In the genomic region with DNA sequence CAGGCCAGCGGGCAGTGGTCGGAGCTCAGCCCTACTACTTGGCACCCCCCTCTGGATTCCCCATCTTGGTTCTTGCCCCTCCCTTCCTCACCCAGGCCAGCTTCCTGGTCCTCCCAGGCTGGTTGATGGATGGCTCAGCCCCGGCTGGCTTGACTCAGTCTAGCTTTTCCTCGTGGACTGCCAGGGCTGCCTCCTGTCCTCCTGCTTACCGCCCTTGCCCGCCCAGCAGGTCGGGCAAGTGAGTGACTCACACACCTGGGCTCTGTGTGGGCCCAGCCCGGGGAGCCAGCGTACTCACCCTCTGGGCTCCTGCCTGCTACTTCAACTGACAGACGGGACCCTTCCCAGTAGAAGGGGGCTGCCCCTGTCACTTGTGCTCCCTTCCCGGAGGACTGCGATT, we compare ENCODE assay signal across 20 cellular contexts. TPM values are rescaled to one million over a fixed set of nuclear protein-coding genes. Genes with fewer than 3 reads are reported as not detected.
DNase-seq lines count a peak whose midpoint lies in the region; ATAC-seq and TF ChIP-seq lines count a peak whose summit lies in the region.
"Had no signal": no experiment of that assay in that cellular context is flagged by ENCODE, and none has a peak within 500 bp of the region (broad histone marks: within the 10 kb centered on the region; RNA-seq: fewer than 3 reads in every experiment).

No MANE protein-coding gene starts in this region.

- WGBS in transverse colon (ENCODE audit: low coverage in 1 of 2), 2 donors = 31 to 40% methylated on average over 7 to 12 of the region's 12 CpGs

- peak; percentile 94 for ATAC-seq in left lung
- ATAC-seq in activated T-helper 17 cell treated with anti-CD3 and anti-CD28 coated beads, Interleukin-2, amount 50 U/mL, for 72 hours (replicated peaks) = no peak
- ATAC-seq: activated naive CD8-positive, alpha-beta T cell treated with anti-CD3 and anti-CD28 coated beads, Interleukin-2, amount 50 U/mL, for 24 hours had no signal

- H3K9me3 Mint-ChIP-seq in MCF 10A (ENCODE audit: unreplicated experiment) = no peaks in the 10 kb centered on the region
- H3K9me3 Mint-ChIP-seq in activated T-helper 17 cell treated with anti-CD3 and anti-CD28 coated beads, Interleukin-2, amount 50 U/mL, for 72 hours = no peaks in the 10 kb centered on the region
- H3K9me3 Mint-ChIP-seq: activated CD4-positive, alpha-beta T cell treated with anti-CD3 and anti-CD28 coated beads, Interleukin-2, amount 10 ng/mL, durations not matched to agents 24 days and 14 days; activated naive CD8-positive, alpha-beta T cell treated with anti-CD3 and anti-CD28 coated beads, Interleukin-2, amount 50 U/mL, for 24 hours; activated T-cell treated with anti-CD3 and anti-CD28 coated beads, Interleukin-2, amount 50 U/mL, for 24 hours had no signal

- H3K27me3 ChIP-seq in left lung (peaks cover 0 to 69% of the 10 kb centered on the region in 2 donors), transverse colon (no peaks in the 10 kb centered on the region)
- H3K27me3 ChIP-seq: BLaER1, tibial nerve had no signal

- H3K36me3 Mint-ChIP-seq in MCF 10A (ENCODE audit: insufficient read depth, unreplicated experiment) = no peaks in the 10 kb centered on the region
- no peaks in the 10 kb centered on the region for H3K36me3 Mint-ChIP-seq in activated T-helper 17 cell treated with anti-CD3 and anti-CD28 coated beads, Interleukin-2, amount 50 U/mL, for 72 hours (ENCODE audit: low read depth)

- no peaks in the 10 kb centered on the region for H3K9me3 ChIP-seq in left lung
- H3K9me3 ChIP-seq in transverse colon = no peaks in the 10 kb centered on the region
- H3K9me3 ChIP-seq: BLaER1, tibial nerve had no signal

- no peaks in the 10 kb centered on the region for H3K4me1 ChIP-seq in left lung
- H3K4me1 ChIP-seq in transverse colon = peaks cover 9 to 47% (median 34%) of the 10 kb centered on the region in 4 donors

- no peak for TF ChIP-seq EP300 in transverse colon (IDR thresholded peaks at IDR 0.05; ENCODE audit: low read depth)

- CTCF ChIA-PET in MCF 10A (lab: Yijun Ruan, JAX) = interaction anchor here (1.5 to 2.7 kb wide), 2 partner anchors 19 to 87 kb away, joined by 3 to 7 read pairs; no protein-coding TSS in a partner anchor

- no peak for TF ChIP-seq CTCF in MCF 10A (IDR thresholded peaks at IDR 0.05; ENCODE audit: unreplicated experiment)
- TF ChIP-seq CTCF in left lung (IDR thresholded peaks at IDR 0.05) = no peak
- no peak for TF ChIP-seq CTCF in transverse colon (IDR thresholded peaks at IDR 0.05)

- POLR2A ChIA-PET in MCF 10A (lab: Yijun Ruan, JAX) = interaction anchor here (1.5 kb wide), 1 partner anchor 12 kb away, joined by 3 read pairs; no protein-coding TSS in a partner anchor

- peak overlapping the region; percentile 33 for H3K27ac Mint-ChIP-seq in MCF 10A (ENCODE audit: low read depth, unreplicated experiment)
- no peak overlapping the region for H3K27ac Mint-ChIP-seq in activated T-helper 17 cell treated with anti-CD3 and anti-CD28 coated beads, Interleukin-2, amount 50 U/mL, for 72 hours
- H3K27ac Mint-ChIP-seq: activated CD4-positive, alpha-beta T cell treated with anti-CD3 and anti-CD28 coated beads, Interleukin-2, amount 10 ng/mL, durations not matched to agents 24 days and 14 days; activated naive CD8-positive, alpha-beta T cell treated with anti-CD3 and anti-CD28 coated beads, Interleukin-2, amount 50 U/mL, for 24 hours; activated T-cell treated with anti-CD3 and anti-CD28 coated beads, Interleukin-2, amount 50 U/mL, for 24 hours had no signal

- peaks cover 8% of the 10 kb centered on the region for H3K4me1 Mint-ChIP-seq in MCF 10A (ENCODE audit: insufficient read depth, unreplicated experiment)
- no peaks in the 10 kb centered on the region for H3K4me1 Mint-ChIP-seq in activated T-helper 17 cell treated with anti-CD3 and anti-CD28 coated beads, Interleukin-2, amount 50 U/mL, for 72 hours
- H3K4me1 Mint-ChIP-seq: activated CD4-positive, alpha-beta T cell treated with anti-CD3 and anti-CD28 coated beads, Interleukin-2, amount 10 ng/mL, durations not matched to agents 24 days and 14 days; activated naive CD8-positive, alpha-beta T cell treated with anti-CD3 and anti-CD28 coated beads, Interleukin-2, amount 50 U/mL, for 24 hours had no signal

- in situ Hi-C loops in transverse colon (cut with MboI; ENCODE audit: low pct_ligation_motif_present in 1 of 4, low pct_unique_long_range_greater_than_20kb in 1 of 4, low sequenced_read_pairs in 3 of 4) = no loop called here

- no peaks in the 10 kb centered on the region for H3K27me3 Mint-ChIP-seq in MCF 10A (ENCODE audit: insufficient read depth, unreplicated experiment)
- H3K27me3 Mint-ChIP-seq in activated T-helper 17 cell treated with anti-CD3 and anti-CD28 coated beads, Interleukin-2, amount 50 U/mL, for 72 hours = peaks cover 28% of the 10 kb centered on the region

- no peaks in the 10 kb centered on the region for H3K36me3 ChIP-seq in left lung
- no peaks in the 10 kb centered on the region for H3K36me3 ChIP-seq in transverse colon
- H3K36me3 ChIP-seq: BLaER1, tibial nerve had no signal

- peak; percentile 91 for DNase-seq in HT-29 (ENCODE audit: low spot score)
- peak; percentile 57 for DNase-seq in MCF 10A (ENCODE audit: unreplicated experiment)
- DNase-seq in left lung = peak; percentile 49 to 84
- DNase-seq in transverse colon = peak; percentile 90
- no peak for DNase-seq in mesenteric fat pad (ENCODE audit: low spot score)
- DNase-seq in activated naive CD4-positive, alpha-beta T cell treated with Interleukin-2 at 50 U/mL for 16 hours = no peak
- no peak for DNase-seq in NCI-H2171 (lab: John Stamatoyannopoulos, UW)
- DNase-seq: activated CD4-positive, alpha-beta T cell treated with anti-CD3 and anti-CD28 coated beads, Interleukin-2, amount 10 ng/mL, durations not matched to agents 24 days and 14 days; activated naive CD8-positive, alpha-beta T cell treated with anti-CD3 and anti-CD28 coated beads, Interleukin-2, amount 50 U/mL, for 24 hours; activated T-cell treated with anti-CD3 and anti-CD28 coated beads, Interleukin-2, amount 50 U/mL, for 24 hours; mesendoderm; NCI-H1436 treated with DMSO at 0.1 percent for 48 hours; NCI-H510A; RPMI8226; T1000 had no signal

- H3K4me3 ChIP-seq in left lung (no peak overlapping the region), transverse colon (peak overlapping the region in 3 of 4 donors; percentile 28 to 40 (median 30))
- H3K4me3 ChIP-seq: BLaER1, tibial nerve had no signal

- H3K27ac ChIP-seq in left lung = no peak overlapping the region
- H3K27ac ChIP-seq in transverse colon = peak overlapping the region; percentile 75 to 90 (median 86)
- H3K27ac ChIP-seq: BLaER1, KMS-11, parathyroid adenoma, tibial nerve had no signal

- peak; percentile 87 for TF ChIP-seq POLR2A in transverse colon (IDR thresholded peaks at IDR 0.05)

- BruUV-seq in MCF 10A (replicated peaks; lab: Mats Ljungman, UMichigan) = no TSS peak

- intact Hi-C loops in MCF 10A (cut with micrococcal nuclease) (no loop called here), left lung (cut with DNase I) (no loop called here), transverse colon (cut with DNase I; ENCODE audit: low total_unique reads) (no loop called here)

- peak overlapping the region; percentile 16 for H3K4me3 Mint-ChIP-seq in MCF 10A (ENCODE audit: unreplicated experiment)
- H3K4me3 Mint-ChIP-seq in activated T-helper 17 cell treated with anti-CD3 and anti-CD28 coated beads, Interleukin-2, amount 50 U/mL, for 72 hours = no peak overlapping the region
- H3K4me3 Mint-ChIP-seq: activated CD4-positive, alpha-beta T cell treated with anti-CD3 and anti-CD28 coated beads, Interleukin-2, amount 10 ng/mL, durations not matched to agents 24 days and 14 days; activated naive CD8-positive, alpha-beta T cell treated with anti-CD3 and anti-CD28 coated beads, Interleukin-2, amount 50 U/mL, for 24 hours; activated T-cell treated with anti-CD3 and anti-CD28 coated beads, Interleukin-2, amount 50 U/mL, for 24 hours had no signal

RNA-seq across cellular contexts. Expression of a gene that starts 19.5 kb away (rescaled TPM):
- total RNA-seq in HT-29 (2014; rRNA removed; shearing (Covaris generic)) = 54.2 and 56.1 TPM in 2 replicates
- total RNA-seq in MCF 10A (2022) (5.0 and 12.2 TPM in 2 replicates), left lung (10 to 100 TPM; 26.5 to 39.6 TPM), transverse colon (100 to 1,000 TPM; 115 to 326 (median 199) TPM), mesenteric fat pad (37.0 TPM)
- not detected for total RNA-seq in activated T-helper 17 cell treated with anti-CD3 and anti-CD28 coated beads, Interleukin-2, amount 50 U/mL, for 72 hours
- total RNA-seq: activated CD4-positive, alpha-beta T cell treated with anti-CD3 and anti-CD28 coated beads, Interleukin-2, amount 10 ng/mL, durations not matched to agents 24 days and 14 days had no signal

Comparison
In these comparisons a context has a peak if more than half of its experiments do, and no peak if none do; other contexts are left out.
1. DNase-seq: peak in HT-29 (single experiment), MCF 10A (single experiment), left lung (2 of 2) and transverse colon (single experiment); none in mesenteric fat pad (single experiment), activated naive CD4-positive, alpha-beta T cell treated with Interleukin-2 at 50 U/mL for 16 hours (single experiment) and NCI-H2171 (single experiment).
2. H3K27ac ChIP-seq: peak in transverse colon (4 of 4); none in left lung (0 of 2).
3. H3K4me3 ChIP-seq: peak in transverse colon (3 of 4); none in left lung (0 of 2).